Comparison of ENCODE assay signal across 18 cellular contexts in the genomic region with DNA sequence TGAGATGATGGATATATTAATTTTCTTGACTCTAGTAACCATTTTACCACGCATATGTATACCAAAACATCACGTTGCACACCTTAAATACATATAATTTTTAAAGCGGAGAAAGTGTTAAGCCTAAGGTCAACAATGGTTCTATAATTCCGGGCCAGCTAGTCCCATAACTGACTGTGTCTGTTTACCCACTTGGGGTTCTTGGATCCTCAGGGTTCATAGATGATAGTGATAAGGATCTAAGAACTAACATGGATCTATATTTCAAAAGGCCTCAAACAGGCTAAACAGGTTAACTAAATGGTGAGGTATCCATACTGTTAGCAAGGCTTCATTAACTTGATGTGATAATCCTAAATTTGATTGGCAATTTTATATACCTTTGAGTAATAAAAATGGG.
"Had no signal": no experiment of that assay in that cellular context is flagged by ENCODE, and none has a peak within 500 bp of the region (broad histone marks: within the 10 kb centered on the region; RNA-seq: fewer than 3 reads in every experiment).

No MANE protein-coding gene starts in this region.

- H3K9me3 Mint-ChIP-seq: activated B cell treated with CpG ODN at 0.5 μM for 24 hours; activated CD4-positive, alpha-beta memory T cell treated with anti-CD3 and anti-CD28 coated beads for 36 hours; activated T-helper 1 cell treated with anti-CD3 and anti-CD28 coated beads, Interleukin-12 subunit alpha, Interleukin-12 subunit beta, Interleukin-2, Interleukin-4 antibody, amounts not matched to agents 30 ng/mL and 10 ng/mL and 1 ng/mL, durations not matched to agents 14 hours and 24 hours and 36 hours; T-helper 2 cell treated with Interferon-gamma antibody and Interleukin-4, amounts not matched to agents 5 μg/mL and 100 μg/mL, for 36 hours had no signal

- H3K36me3 ChIP-seq: tibial artery, uterus had no signal

- H3K27ac Mint-ChIP-seq: activated CD4-positive, alpha-beta memory T cell treated with anti-CD3 and anti-CD28 coated beads for 36 hours; activated T-helper 1 cell treated with anti-CD3 and anti-CD28 coated beads, Interleukin-12 subunit alpha, Interleukin-12 subunit beta, Interleukin-2, Interleukin-4 antibody, amounts not matched to agents 30 ng/mL and 10 ng/mL and 1 ng/mL, durations not matched to agents 14 hours and 24 hours and 36 hours; nephron progenitor cell; T-helper 2 cell treated with Interferon-gamma antibody and Interleukin-4, amounts not matched to agents 5 μg/mL and 100 μg/mL, for 36 hours had no signal

- DNase-seq: activated B cell treated with CpG ODN at 0.5 μM for 24 hours; activated CD4-positive, alpha-beta memory T cell treated with anti-CD3 and anti-CD28 coated beads for 36 hours; activated CD4-positive, alpha-beta T cell treated with anti-CD3 and anti-CD28 coated beads for 4 hours; activated T-cell treated with anti-CD3 and anti-CD28 coated beads for 4 hours; aorta; cerebellar nuclear complex; effector CD4-positive, alpha-beta T cell; esophagus squamous epithelium; midbrain; nephron progenitor cell; occipital lobe; stimulated activated naive CD8-positive, alpha-beta T cell treated with anti-CD3 and anti-CD28 coated beads, Interleukin-15, Interleukin-2, amounts not matched to agents 100 U/mL and 50 U/mL, for 24 hours; substantia nigra; tibial artery; uterus had no signal

- H3K4me3 ChIP-seq: esophagus squamous epithelium, lung, tibial artery, uterus had no signal

- H3K27me3 ChIP-seq: esophagus squamous epithelium, tibial artery, uterus had no signal

- H3K4me1 Mint-ChIP-seq: nephron progenitor cell had no signal

- H3K9me3 ChIP-seq: esophagus squamous epithelium, tibial artery, uterus had no signal

- H3K4me3 Mint-ChIP-seq: activated B cell treated with CpG ODN at 0.5 μM for 24 hours; activated CD4-positive, alpha-beta memory T cell treated with anti-CD3 and anti-CD28 coated beads for 36 hours; activated T-helper 1 cell treated with anti-CD3 and anti-CD28 coated beads, Interleukin-12 subunit alpha, Interleukin-12 subunit beta, Interleukin-2, Interleukin-4 antibody, amounts not matched to agents 30 ng/mL and 10 ng/mL and 1 ng/mL, durations not matched to agents 14 hours and 24 hours and 36 hours; nephron progenitor cell; T-helper 2 cell treated with Interferon-gamma antibody and Interleukin-4, amounts not matched to agents 5 μg/mL and 100 μg/mL, for 36 hours had no signal

- ATAC-seq: stimulated activated naive CD8-positive, alpha-beta T cell treated with anti-CD3 and anti-CD28 coated beads, Interleukin-15, Interleukin-2, amounts not matched to agents 100 U/mL and 50 U/mL, for 24 hours had no signal

- H3K27me3 Mint-ChIP-seq: activated B cell treated with CpG ODN at 0.5 μM for 24 hours; activated CD4-positive, alpha-beta memory T cell treated with anti-CD3 and anti-CD28 coated beads for 36 hours had no signal
